In the genomic region with DNA sequence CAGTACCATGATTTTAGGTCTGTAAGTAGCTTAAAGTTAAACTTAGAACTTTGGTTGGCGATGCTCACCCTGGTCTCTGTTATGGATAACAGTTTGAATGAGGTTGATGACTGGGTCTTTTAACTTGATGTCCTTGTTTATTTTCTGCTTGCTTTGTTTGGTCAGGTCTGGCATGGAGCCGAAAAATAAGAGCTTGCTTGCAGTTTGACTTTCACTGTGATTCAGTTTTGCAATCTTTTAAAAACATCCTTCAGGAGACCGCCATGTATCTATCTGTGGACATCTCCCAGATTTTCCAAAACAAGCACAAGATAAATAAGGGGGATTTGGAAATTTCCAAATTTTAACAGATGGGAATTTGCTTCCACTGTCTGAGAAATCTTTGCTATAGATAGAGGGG, we compare ENCODE assay signal across 15 cellular contexts.
DNase-seq lines count a peak whose midpoint lies in the region; ATAC-seq and TF ChIP-seq lines count a peak whose summit lies in the region.
"Had no signal": no experiment of that assay in that cellular context is flagged by ENCODE, and none has a peak within 500 bp of the region (broad histone marks: within the 10 kb centered on the region; RNA-seq: fewer than 3 reads in every experiment).

No MANE protein-coding gene starts in this region.

- no peak overlapping the region for H2AFZ ChIP-seq in neural progenitor cell (replicated peaks)

- no peak overlapping the region for H3K4me3 ChIP-seq in AG10803 (ENCODE audit: low read length)
- H3K4me3 ChIP-seq in SJSA1 = no peak overlapping the region
- H3K4me3 ChIP-seq in fibroblast of villous mesenchyme (ENCODE audit: low read depth, low read length) = no peak overlapping the region
- no peak overlapping the region for H3K4me3 ChIP-seq in neural progenitor cell
- H3K4me3 ChIP-seq in dorsolateral prefrontal cortex = no peak overlapping the region
- H3K4me3 ChIP-seq: breast epithelium, pancreas, tibial artery had no signal

- no peak for TF ChIP-seq POLR2A in erythroblast (IDR thresholded peaks at IDR 0.05; ENCODE audit: low read length)

- H3K4me1 ChIP-seq in SJSA1 (replicated peaks) (peaks cover 37% of the 10 kb centered on the region), neural progenitor cell (peaks cover 18% of the 10 kb centered on the region)
- H3K4me1 ChIP-seq: BE2C, pancreas, tibial artery had no signal

- H3K79me2 ChIP-seq in neural progenitor cell (ENCODE audit: low read depth) = no peaks in the 10 kb centered on the region

- no peaks in the 10 kb centered on the region for H3F3A ChIP-seq in neural progenitor cell (ENCODE audit: low read depth)

- no peak for TF ChIP-seq CTCF in AG10803 (conservative IDR thresholded peaks at IDR 0.05; ENCODE audit: low read length)
- TF ChIP-seq CTCF in fibroblast of villous mesenchyme (IDR thresholded peaks at IDR 0.05; ENCODE audit: insufficient read depth, low read depth, low read length) = no peak
- TF ChIP-seq CTCF in neural progenitor cell (IDR thresholded peaks at IDR 0.05) = no peak
- TF ChIP-seq CTCF in dorsolateral prefrontal cortex (IDR thresholded peaks at IDR 0.05 in 54 of 56, conservative IDR thresholded peaks at IDR 0.05 in 2 of 56; ENCODE audit: low read depth in 1 of 56, partially characterized antibody in 56 of 56) = no peak

- H3K27me3 ChIP-seq in SJSA1 (replicated peaks) (no peaks in the 10 kb centered on the region), neural progenitor cell (no peaks in the 10 kb centered on the region), dorsolateral prefrontal cortex (peaks cover 0 to 21% (median 0%) of the 10 kb centered on the region in 45 donors)
- H3K27me3 ChIP-seq: BE2C, breast epithelium, pancreas, tibial artery had no signal

- H3K9me3 ChIP-seq in SJSA1 (replicated peaks) (no peaks in the 10 kb centered on the region), neural progenitor cell (ENCODE audit: low read depth) (no peaks in the 10 kb centered on the region)
- H3K9me3 ChIP-seq: BE2C, breast epithelium, pancreas, tibial artery had no signal

- DNase-seq in AG10803 (ENCODE audit: low read depth) (peak; percentile 36), SJSA1 (ENCODE audit: low read depth in 1 of 2, low spot score in 2 of 2) (peak; percentile 69 to 71), fibroblast of villous mesenchyme (ENCODE audit: low read depth) (peak; percentile 93), neural progenitor cell (ENCODE audit: low spot score) (no peak), Kasumi-1 (lab: John Stamatoyannopoulos, UW) (no peak), erythroblast (lab: John Stamatoyannopoulos, UW) (no peak), dorsolateral prefrontal cortex (no peak)
- DNase-seq: activated effector memory CD4-positive, alpha-beta T cell treated with Interleukin-2 at 50 U/mL for 16 hours; BE2C; hippocampal formation; NCI-H2227 treated with DMSO at 0.1 percent for 48 hours; pancreas; tibial artery had no signal

- H3K36me3 Mint-ChIP-seq in neural progenitor cell = peaks cover 12% of the 10 kb centered on the region

- H3K9me3 Mint-ChIP-seq in neural progenitor cell = no peaks in the 10 kb centered on the region

- H3K27ac ChIP-seq in SJSA1 (peak overlapping the region; percentile 42), neural progenitor cell (no peak overlapping the region), dorsolateral prefrontal cortex (no peak overlapping the region)
- H3K27ac ChIP-seq: pancreas, tibial artery had no signal

- H3K36me3 ChIP-seq in SJSA1 (no peaks in the 10 kb centered on the region), neural progenitor cell (no peaks in the 10 kb centered on the region)
- H3K36me3 ChIP-seq: BE2C, breast epithelium, pancreas, tibial artery had no signal

- H3K4me2 ChIP-seq in neural progenitor cell = no peak overlapping the region

- no peak overlapping the region for H3K4me3 Mint-ChIP-seq in neural progenitor cell

- peak overlapping the region; percentile 81 for H3K27ac Mint-ChIP-seq in neural progenitor cell

- no peaks in the 10 kb centered on the region for H4K20me1 ChIP-seq in neural progenitor cell (ENCODE audit: low read depth)

- no peak overlapping the region for H3K9ac ChIP-seq in neural progenitor cell

- intact Hi-C loops in dorsolateral prefrontal cortex (cut with DNase I) = no loop called here

- ATAC-seq in HG02610 (IDR thresholded peaks at IDR 0.05; ENCODE audit: unreplicated experiment) = no peak
- ATAC-seq: pancreas had no signal

- H3K27me3 Mint-ChIP-seq in neural progenitor cell (ENCODE audit: insufficient read depth, low read depth) = no peaks in the 10 kb centered on the region

- H3K4me1 Mint-ChIP-seq in neural progenitor cell = peaks cover 9% of the 10 kb centered on the region

Comparison
In these comparisons a context has a peak if more than half of its experiments do, and no peak if none do; other contexts are left out.
1. DNase-seq: peak in AG10803 (single experiment), SJSA1 (2 of 2) and fibroblast of villous mesenchyme (single experiment); none in neural progenitor cell (single experiment), Kasumi-1 (0 of 2), erythroblast (0 of 2) and dorsolateral prefrontal cortex (0 of 10).